In the genomic region with DNA sequence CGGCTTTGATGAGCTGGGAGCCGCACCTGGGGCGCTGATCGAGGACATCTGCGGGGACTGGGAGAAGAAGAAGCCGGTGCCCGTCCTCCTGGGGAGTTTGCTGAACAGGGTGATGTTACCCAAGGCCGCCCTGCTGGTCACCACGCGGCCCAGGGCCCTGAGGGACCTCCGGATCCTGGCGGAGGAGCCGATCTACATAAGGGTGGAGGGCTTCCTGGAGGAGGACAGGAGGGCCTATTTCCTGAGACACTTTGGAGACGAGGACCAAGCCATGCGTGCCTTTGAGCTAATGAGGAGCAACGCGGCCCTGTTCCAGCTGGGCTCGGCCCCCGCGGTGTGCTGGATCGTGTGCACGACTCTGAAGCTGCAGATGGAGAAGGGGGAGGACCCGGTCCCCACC, we compare ENCODE assay signal across 1 cellular context.
TF ChIP-seq lines count a peak whose summit lies in the region.

No MANE protein-coding gene starts in this region.

TF ChIP-seq in K562, 482 proteins besides CTCF, POLR2A, EP300 and RAD21:
- peak; percentile 20; the same call in 1 of the 2 replicates for TF ChIP-seq RBFOX2 (IDR thresholded peaks at IDR 0.05; ENCODE audit: low read depth, low read length)
TF ChIP-seq in K562: peak in this region for 1; not testable (repeated sequence) for 481.
